1 cellular context compared by ENCODE assay signal in genomic region chr7:26440253-26440992, GRCh38.
TF ChIP-seq lines count a peak whose summit lies in the region.

No MANE protein-coding gene starts in this region.

TF ChIP-seq in H1, 55 proteins besides CTCF, POLR2A, EP300 and RAD21 (continued from another document):
- TF ChIP-seq, protein P1, sequence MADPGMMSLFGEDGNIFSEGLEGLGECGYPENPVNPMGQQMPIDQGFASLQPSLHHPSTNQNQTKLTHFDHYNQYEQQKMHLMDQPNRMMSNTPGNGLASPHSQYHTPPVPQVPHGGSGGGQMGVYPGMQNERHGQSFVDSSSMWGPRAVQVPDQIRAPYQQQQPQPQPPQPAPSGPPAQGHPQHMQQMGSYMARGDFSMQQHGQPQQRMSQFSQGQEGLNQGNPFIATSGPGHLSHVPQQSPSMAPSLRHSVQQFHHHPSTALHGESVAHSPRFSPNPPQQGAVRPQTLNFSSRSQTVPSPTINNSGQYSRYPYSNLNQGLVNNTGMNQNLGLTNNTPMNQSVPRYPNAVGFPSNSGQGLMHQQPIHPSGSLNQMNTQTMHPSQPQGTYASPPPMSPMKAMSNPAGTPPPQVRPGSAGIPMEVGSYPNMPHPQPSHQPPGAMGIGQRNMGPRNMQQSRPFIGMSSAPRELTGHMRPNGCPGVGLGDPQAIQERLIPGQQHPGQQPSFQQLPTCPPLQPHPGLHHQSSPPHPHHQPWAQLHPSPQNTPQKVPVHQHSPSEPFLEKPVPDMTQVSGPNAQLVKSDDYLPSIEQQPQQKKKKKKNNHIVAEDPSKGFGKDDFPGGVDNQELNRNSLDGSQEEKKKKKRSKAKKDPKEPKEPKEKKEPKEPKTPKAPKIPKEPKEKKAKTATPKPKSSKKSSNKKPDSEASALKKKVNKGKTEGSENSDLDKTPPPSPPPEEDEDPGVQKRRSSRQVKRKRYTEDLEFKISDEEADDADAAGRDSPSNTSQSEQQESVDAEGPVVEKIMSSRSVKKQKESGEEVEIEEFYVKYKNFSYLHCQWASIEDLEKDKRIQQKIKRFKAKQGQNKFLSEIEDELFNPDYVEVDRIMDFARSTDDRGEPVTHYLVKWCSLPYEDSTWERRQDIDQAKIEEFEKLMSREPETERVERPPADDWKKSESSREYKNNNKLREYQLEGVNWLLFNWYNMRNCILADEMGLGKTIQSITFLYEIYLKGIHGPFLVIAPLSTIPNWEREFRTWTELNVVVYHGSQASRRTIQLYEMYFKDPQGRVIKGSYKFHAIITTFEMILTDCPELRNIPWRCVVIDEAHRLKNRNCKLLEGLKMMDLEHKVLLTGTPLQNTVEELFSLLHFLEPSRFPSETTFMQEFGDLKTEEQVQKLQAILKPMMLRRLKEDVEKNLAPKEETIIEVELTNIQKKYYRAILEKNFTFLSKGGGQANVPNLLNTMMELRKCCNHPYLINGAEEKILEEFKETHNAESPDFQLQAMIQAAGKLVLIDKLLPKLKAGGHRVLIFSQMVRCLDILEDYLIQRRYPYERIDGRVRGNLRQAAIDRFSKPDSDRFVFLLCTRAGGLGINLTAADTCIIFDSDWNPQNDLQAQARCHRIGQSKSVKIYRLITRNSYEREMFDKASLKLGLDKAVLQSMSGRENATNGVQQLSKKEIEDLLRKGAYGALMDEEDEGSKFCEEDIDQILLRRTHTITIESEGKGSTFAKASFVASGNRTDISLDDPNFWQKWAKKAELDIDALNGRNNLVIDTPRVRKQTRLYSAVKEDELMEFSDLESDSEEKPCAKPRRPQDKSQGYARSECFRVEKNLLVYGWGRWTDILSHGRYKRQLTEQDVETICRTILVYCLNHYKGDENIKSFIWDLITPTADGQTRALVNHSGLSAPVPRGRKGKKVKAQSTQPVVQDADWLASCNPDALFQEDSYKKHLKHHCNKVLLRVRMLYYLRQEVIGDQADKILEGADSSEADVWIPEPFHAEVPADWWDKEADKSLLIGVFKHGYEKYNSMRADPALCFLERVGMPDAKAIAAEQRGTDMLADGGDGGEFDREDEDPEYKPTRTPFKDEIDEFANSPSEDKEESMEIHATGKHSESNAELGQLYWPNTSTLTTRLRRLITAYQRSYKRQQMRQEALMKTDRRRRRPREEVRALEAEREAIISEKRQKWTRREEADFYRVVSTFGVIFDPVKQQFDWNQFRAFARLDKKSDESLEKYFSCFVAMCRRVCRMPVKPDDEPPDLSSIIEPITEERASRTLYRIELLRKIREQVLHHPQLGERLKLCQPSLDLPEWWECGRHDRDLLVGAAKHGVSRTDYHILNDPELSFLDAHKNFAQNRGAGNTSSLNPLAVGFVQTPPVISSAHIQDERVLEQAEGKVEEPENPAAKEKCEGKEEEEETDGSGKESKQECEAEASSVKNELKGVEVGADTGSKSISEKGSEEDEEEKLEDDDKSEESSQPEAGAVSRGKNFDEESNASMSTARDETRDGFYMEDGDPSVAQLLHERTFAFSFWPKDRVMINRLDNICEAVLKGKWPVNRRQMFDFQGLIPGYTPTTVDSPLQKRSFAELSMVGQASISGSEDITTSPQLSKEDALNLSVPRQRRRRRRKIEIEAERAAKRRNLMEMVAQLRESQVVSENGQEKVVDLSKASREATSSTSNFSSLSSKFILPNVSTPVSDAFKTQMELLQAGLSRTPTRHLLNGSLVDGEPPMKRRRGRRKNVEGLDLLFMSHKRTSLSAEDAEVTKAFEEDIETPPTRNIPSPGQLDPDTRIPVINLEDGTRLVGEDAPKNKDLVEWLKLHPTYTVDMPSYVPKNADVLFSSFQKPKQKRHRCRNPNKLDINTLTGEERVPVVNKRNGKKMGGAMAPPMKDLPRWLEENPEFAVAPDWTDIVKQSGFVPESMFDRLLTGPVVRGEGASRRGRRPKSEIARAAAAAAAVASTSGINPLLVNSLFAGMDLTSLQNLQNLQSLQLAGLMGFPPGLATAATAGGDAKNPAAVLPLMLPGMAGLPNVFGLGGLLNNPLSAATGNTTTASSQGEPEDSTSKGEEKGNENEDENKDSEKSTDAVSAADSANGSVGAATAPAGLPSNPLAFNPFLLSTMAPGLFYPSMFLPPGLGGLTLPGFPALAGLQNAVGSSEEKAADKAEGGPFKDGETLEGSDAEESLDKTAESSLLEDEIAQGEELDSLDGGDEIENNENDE (IDR thresholded peaks at IDR 0.05; ENCODE audit: insufficient replicate concordance, low read length), result no peak
- TF ChIP-seq TEAD4 (IDR thresholded peaks at IDR 0.05; ENCODE audit: low read depth, low read length) (no peak), POU5F1 (IDR thresholded peaks at IDR 0.05; ENCODE audit: low read depth, low read length) (no peak)
- TF ChIP-seq, protein P2, sequence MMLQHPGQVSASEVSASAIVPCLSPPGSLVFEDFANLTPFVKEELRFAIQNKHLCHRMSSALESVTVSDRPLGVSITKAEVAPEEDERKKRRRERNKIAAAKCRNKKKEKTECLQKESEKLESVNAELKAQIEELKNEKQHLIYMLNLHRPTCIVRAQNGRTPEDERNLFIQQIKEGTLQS (IDR thresholded peaks at IDR 0.05; ENCODE audit: insufficient read depth, low read depth, low read length), result no peak
